ENCODE assay signal across 12 cellular contexts in genomic region chr12:47824198-47824597, GRCh38. TPM values are rescaled to one million over a fixed set of nuclear protein-coding genes. Genes with fewer than 3 reads are reported as not detected.
DNase-seq lines count a peak whose midpoint lies in the region; ATAC-seq and TF ChIP-seq lines count a peak whose summit lies in the region.
"Had no signal": no experiment of that assay in that cellular context is flagged by ENCODE, and none has a peak within 500 bp of the region (broad histone marks: within the 10 kb centered on the region; RNA-seq: fewer than 3 reads in every experiment).

No MANE protein-coding gene starts in this region.

- DNase-seq in RWPE2 (ENCODE audit: low spot score) (no peak), gastrocnemius medialis (no peak), NK-92 (lab: John Stamatoyannopoulos, UW; ENCODE audit: unreplicated experiment) (no peak), left colon (no peak), cortex of kidney (lab: John Stamatoyannopoulos, UW) (no peak)
- DNase-seq in effector CD4-positive, alpha-beta T cell, result peak; percentile 43
- DNase-seq: DMS53, H9, NCI-H2029, SJCRH30 had no signal

- H3K4me3 ChIP-seq in DOHH2 (ENCODE audit: low read length) (peak overlapping the region; percentile 22), RWPE2 (ENCODE audit: severe bottlenecking) (no peak overlapping the region), gastrocnemius medialis (no peak overlapping the region)
- H3K4me3 ChIP-seq: SJCRH30 had no signal

- intact Hi-C loops in gastrocnemius medialis (cut with DNase I; ENCODE audit: low total_unique reads), result no loop called here
- intact Hi-C loops in left colon (cut with DNase I, micrococcal nuclease), result no loop called here

- H3K36me3 ChIP-seq in DOHH2 (ENCODE audit: control insufficient read depth, low read length), result no peaks in the 10 kb centered on the region; the same call in 1 of the 2 replicates
- H3K36me3 ChIP-seq in RWPE2 (ENCODE audit: low read depth), result no peaks in the 10 kb centered on the region
- H3K36me3 ChIP-seq in gastrocnemius medialis, result no peaks in the 10 kb centered on the region
- H3K36me3 ChIP-seq: SJCRH30 had no signal

- TF ChIP-seq CTCF in DOHH2 (IDR thresholded peaks at IDR 0.05; ENCODE audit: low read depth, low read length, poor library complexity, severe bottlenecking) (no peak), RWPE2 (IDR thresholded peaks at IDR 0.05; ENCODE audit: poor library complexity, severe bottlenecking) (no peak), gastrocnemius medialis (IDR thresholded peaks at IDR 0.05 in 4 of 5, conservative IDR thresholded peaks at IDR 0.05 in 1 of 5) (no peak)

- H4K20me1 ChIP-seq in DOHH2 (ENCODE audit: control insufficient read depth, insufficient read depth, low read depth, low read length), result no peaks in the 10 kb centered on the region

- peak overlapping the region; percentile 57 for H3K4me2 ChIP-seq in DOHH2 (ENCODE audit: low read length)

- peaks cover 9% of the 10 kb centered on the region for H3K79me2 ChIP-seq in DOHH2 (ENCODE audit: control insufficient read depth, low read length)

- TF ChIP-seq POLR2A in gastrocnemius medialis (IDR thresholded peaks at IDR 0.05), result no peak

- in situ Hi-C loops in gastrocnemius medialis (cut with MboI; ENCODE audit: low sequenced_read_pairs in 4 of 4), result no loop called here

- no peak for ATAC-seq in RWPE2 (ENCODE audit: low read depth)
- ATAC-seq in gastrocnemius medialis, result no peak
- no peak for ATAC-seq in left colon
- ATAC-seq in HG03442 (IDR thresholded peaks at IDR 0.05; ENCODE audit: unreplicated experiment), result no peak

- H3F3A ChIP-seq in DOHH2 (ENCODE audit: control insufficient read depth, insufficient read depth), result peaks cover 23% of the 10 kb centered on the region

- peaks cover 91% of the 10 kb centered on the region for H3K4me1 ChIP-seq in DOHH2 (ENCODE audit: control insufficient read depth, low read length)
- peaks cover 45% of the 10 kb centered on the region for H3K4me1 ChIP-seq in RWPE2 (ENCODE audit: insufficient read depth, poor library complexity, severe bottlenecking)
- peaks cover 54 to 56% of the 10 kb centered on the region in 2 donors for H3K4me1 ChIP-seq in gastrocnemius medialis

- H3K27me3 ChIP-seq in DOHH2 (ENCODE audit: control insufficient read depth, low read length) (no peaks in the 10 kb centered on the region), RWPE2 (ENCODE audit: insufficient read depth, poor library complexity, severe bottlenecking) (no peaks in the 10 kb centered on the region), gastrocnemius medialis (no peaks in the 10 kb centered on the region)
- H3K27me3 ChIP-seq: SJCRH30 had no signal

- H3K9me3 ChIP-seq in DOHH2 (ENCODE audit: control insufficient read depth, insufficient read depth, low read length), result no peaks in the 10 kb centered on the region
- H3K9me3 ChIP-seq in RWPE2 (ENCODE audit: severe bottlenecking), result no peaks in the 10 kb centered on the region
- no peaks in the 10 kb centered on the region for H3K9me3 ChIP-seq in gastrocnemius medialis
- H3K9me3 ChIP-seq: SJCRH30 had no signal

- peak overlapping the region; percentile 58 for H3K27ac ChIP-seq in DOHH2 (ENCODE audit: low read depth, low read length)
- H3K27ac ChIP-seq in RWPE2 (ENCODE audit: poor library complexity, severe bottlenecking), result peak overlapping the region; percentile 95
- peak overlapping the region; percentile 47 to 94 (median 88) for H3K27ac ChIP-seq in gastrocnemius medialis
- H3K27ac ChIP-seq: SJCRH30 had no signal

- no peaks in the 10 kb centered on the region for H3K9me2 ChIP-seq in DOHH2 (replicated peaks; ENCODE audit: control insufficient read depth, low read length)

RNA-seq across cellular contexts. Expression of gene HDAC7, which starts 4.5 kb away (rescaled TPM):
- total RNA-seq in gastrocnemius medialis, result 10 to 100 TPM; 12.2 to 27.1 (median 17.0) TPM
- total RNA-seq in left colon, result 10 to 100 TPM; 21.6 to 25.6 TPM

RNA-seq across cellular contexts. Expression of gene SLC48A1, which starts 51.2 kb away (rescaled TPM):
- total RNA-seq in gastrocnemius medialis (10 to 100 TPM; 28.3 to 62.6 (median 45.6) TPM), left colon (10 to 100 TPM; 18.1 to 18.9 TPM)
